Comparison of ENCODE assay signal across 22 cellular contexts in the genomic region with DNA sequence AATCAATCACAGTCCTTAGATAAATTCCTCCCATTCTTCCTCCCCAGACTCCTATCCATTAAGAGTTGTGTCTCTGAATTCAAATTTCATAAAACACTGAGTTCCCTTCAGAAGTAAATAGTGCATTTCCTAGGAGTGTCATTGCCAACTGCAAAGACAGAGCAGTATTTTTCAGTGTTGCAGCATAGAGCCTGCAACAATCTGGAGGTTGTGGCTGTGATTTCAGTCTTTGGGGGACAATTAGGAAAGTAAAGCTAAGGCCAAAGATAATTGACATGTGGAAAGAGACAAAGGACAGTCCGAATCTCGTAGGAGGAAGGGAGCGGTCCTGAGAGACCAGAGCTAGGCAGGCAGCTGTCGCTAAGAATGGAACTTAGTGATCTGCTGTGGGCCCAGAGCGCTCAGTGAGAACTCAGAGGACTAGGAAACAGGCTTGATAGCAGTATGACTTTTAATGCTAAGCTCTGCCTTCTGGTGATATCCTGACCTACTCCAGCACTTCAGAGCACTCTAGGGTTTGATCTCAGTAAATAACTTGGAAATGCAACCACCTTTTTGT. TPM values are rescaled to one million over a fixed set of nuclear protein-coding genes. Genes with fewer than 3 reads are reported as not detected.
DNase-seq lines count a peak whose midpoint lies in the region; ATAC-seq and TF ChIP-seq lines count a peak whose summit lies in the region.
"Had no signal": no experiment of that assay in that cellular context is flagged by ENCODE, and none has a peak within 500 bp of the region (broad histone marks: within the 10 kb centered on the region; RNA-seq: fewer than 3 reads in every experiment).

No MANE protein-coding gene starts in this region.

- H3K4me1 ChIP-seq in fibroblast of lung (ENCODE audit: control insufficient read depth, extremely low read depth, insufficient read depth, low read length) = peaks cover 8% of the 10 kb centered on the region
- peaks cover 8 to 38% (median 29%) of the 10 kb centered on the region in 5 donors for H3K4me1 ChIP-seq in subcutaneous abdominal adipose tissue (ENCODE audit: control insufficient read depth in 5 of 5, insufficient read depth in 5 of 5, low read length in 5 of 5)
- H3K4me1 ChIP-seq: right lobe of liver had no signal

- no peak overlapping the region for H3K4me3 Mint-ChIP-seq in mesothelial cell of epicardium
- H3K4me3 Mint-ChIP-seq in activated T-cell treated with anti-CD3 and anti-CD28 coated beads, Interleukin-2, amount 50 U/mL, for 24 hours = no peak overlapping the region
- H3K4me3 Mint-ChIP-seq: activated B cell treated with CpG ODN at 0.5 μM for 24 hours; brain; CD4-positive, alpha-beta memory T cell; effector memory CD8-positive, alpha-beta T cell; natural killer cell treated with Interleukin-12 subunit alpha and Interleukin-12 subunit beta and Interleukin-15 and Interleukin-18, amount 100 ng/mL, for 72 hours had no signal

- TF ChIP-seq CTCF in fibroblast of lung (conservative IDR thresholded peaks at IDR 0.05 in 1 of 2, IDR thresholded peaks at IDR 0.05 in 1 of 2; ENCODE audit: low read depth in 1 of 2, low read length in 2 of 2) (no peak), mesothelial cell of epicardium (IDR thresholded peaks at IDR 0.05; ENCODE audit: unreplicated experiment) (no peak)

- no peak overlapping the region for H2AFZ ChIP-seq in fibroblast of lung (ENCODE audit: low read length)

- H3K79me2 ChIP-seq in fibroblast of lung (ENCODE audit: control insufficient read depth, insufficient read depth, low read length) = no peaks in the 10 kb centered on the region

- ATAC-seq in HG03378 (IDR thresholded peaks at IDR 0.05; ENCODE audit: unreplicated experiment) = no peak
- ATAC-seq: A549; effector memory CD8-positive, alpha-beta T cell; GM12878; natural killer cell treated with Interleukin-12 subunit alpha and Interleukin-12 subunit beta and Interleukin-15 and Interleukin-18, amount 100 ng/mL, for 72 hours had no signal

- H3K4me2 ChIP-seq in fibroblast of lung (ENCODE audit: extremely low read depth, insufficient read depth, low read length) = no peak overlapping the region
- H3K4me2 ChIP-seq: A549 had no signal

- peaks cover 17% of the 10 kb centered on the region for H3K4me1 Mint-ChIP-seq in mesothelial cell of epicardium
- no peaks in the 10 kb centered on the region for H3K4me1 Mint-ChIP-seq in activated T-cell treated with anti-CD3 and anti-CD28 coated beads, Interleukin-2, amount 50 U/mL, for 24 hours (ENCODE audit: low read depth)

- H3K36me3 Mint-ChIP-seq in mesothelial cell of epicardium = peaks cover 18% of the 10 kb centered on the region
- H3K36me3 Mint-ChIP-seq in activated T-cell treated with anti-CD3 and anti-CD28 coated beads, Interleukin-2, amount 50 U/mL, for 24 hours (ENCODE audit: low read depth) = peaks cover 87% of the 10 kb centered on the region

- DNase-seq in LHCN-M2 (ENCODE audit: low read depth) (peak; percentile 40), fibroblast of lung (ENCODE audit: low read depth in 2 of 2) (no peak), mesothelial cell of epicardium (ENCODE audit: low spot score in 2 of 2, unreplicated experiment in 2 of 2) (no peak), H4 (ENCODE audit: low spot score) (no peak), glomerular visceral epithelial cell (ENCODE audit: extremely low spot score) (no peak)
- no peak for DNase-seq in activated T-cell treated with anti-CD3 and anti-CD28 coated beads, Interleukin-2, amount 50 U/mL, for 24 hours
- DNase-seq: activated B cell treated with CpG ODN at 0.5 μM for 24 hours; activated effector memory CD4-positive, alpha-beta T cell treated with anti-CD3 and anti-CD28 coated beads, Interleukin-2, amount 50 U/mL, for 16 hours; CD4-positive, alpha-beta memory T cell; effector memory CD8-positive, alpha-beta T cell; HCEC 1CT; kidney; NCI-H82; right lobe of liver; stimulated activated CD4-positive, alpha-beta T cell treated with anti-CD3 and anti-CD28 coated beads, Interleukin-4, amount 100 ng/mL, for 24 hours; T-helper 1 cell had no signal

- peak overlapping the region; percentile 39 for H3K9ac ChIP-seq in fibroblast of lung (ENCODE audit: insufficient read depth, low read length)
- peak overlapping the region in 1 of 5 donors; percentile 17 for H3K9ac ChIP-seq in subcutaneous abdominal adipose tissue (ENCODE audit: low read length in 5 of 5)

- H3K4me3 ChIP-seq in fibroblast of lung (replicated peaks in 1 of 4; ENCODE audit: control extremely low read depth in 1 of 4, insufficient read depth in 1 of 4, low read depth in 3 of 4, low read length in 4 of 4) = no peak overlapping the region
- H3K4me3 ChIP-seq in subcutaneous abdominal adipose tissue (ENCODE audit: low read depth in 1 of 5, low read length in 5 of 5) = no peak overlapping the region
- H3K4me3 ChIP-seq: A549, GM12878, right lobe of liver had no signal

- no peaks in the 10 kb centered on the region for H4K20me1 ChIP-seq in fibroblast of lung (ENCODE audit: control insufficient read depth, extremely low read depth, insufficient read depth, low read length)

- H3K27ac ChIP-seq in fibroblast of lung (ENCODE audit: insufficient read depth, low read length) (peak overlapping the region; percentile 56), subcutaneous abdominal adipose tissue (ENCODE audit: low read depth, low read length) (peak overlapping the region; percentile 69)
- H3K27ac ChIP-seq: A549, right lobe of liver had no signal

- no peaks in the 10 kb centered on the region for H3K9me3 ChIP-seq in fibroblast of lung (ENCODE audit: control insufficient read depth, insufficient read depth, low read depth, low read length)
- H3K9me3 ChIP-seq in subcutaneous abdominal adipose tissue (ENCODE audit: control insufficient read depth in 5 of 5, low read length in 5 of 5) = no peaks in the 10 kb centered on the region
- H3K9me3 ChIP-seq: A549, right lobe of liver had no signal

- H3K27me3 Mint-ChIP-seq in mesothelial cell of epicardium (ENCODE audit: low read depth) = no peaks in the 10 kb centered on the region
- H3K27me3 Mint-ChIP-seq in activated T-cell treated with anti-CD3 and anti-CD28 coated beads, Interleukin-2, amount 50 U/mL, for 24 hours = no peaks in the 10 kb centered on the region
- H3K27me3 Mint-ChIP-seq: activated B cell treated with CpG ODN at 0.5 μM for 24 hours; brain; CD4-positive, alpha-beta memory T cell; effector memory CD8-positive, alpha-beta T cell; natural killer cell treated with Interleukin-12 subunit alpha and Interleukin-12 subunit beta and Interleukin-15 and Interleukin-18, amount 100 ng/mL, for 72 hours had no signal

- H3K9me3 Mint-ChIP-seq in mesothelial cell of epicardium = no peaks in the 10 kb centered on the region
- H3K9me3 Mint-ChIP-seq in activated T-cell treated with anti-CD3 and anti-CD28 coated beads, Interleukin-2, amount 50 U/mL, for 24 hours = no peaks in the 10 kb centered on the region
- H3K9me3 Mint-ChIP-seq: activated B cell treated with CpG ODN at 0.5 μM for 24 hours; brain; effector memory CD8-positive, alpha-beta T cell; natural killer cell treated with Interleukin-12 subunit alpha and Interleukin-12 subunit beta and Interleukin-15 and Interleukin-18, amount 100 ng/mL, for 72 hours had no signal

- H3K27me3 ChIP-seq in fibroblast of lung (ENCODE audit: control insufficient read depth, insufficient read depth, low read length) (no peaks in the 10 kb centered on the region), subcutaneous abdominal adipose tissue (ENCODE audit: control insufficient read depth in 5 of 5, insufficient read depth in 4 of 5, low read length in 5 of 5) (peaks cover 0 to 2% (median 0%) of the 10 kb centered on the region in 5 donors)
- H3K27me3 ChIP-seq: right lobe of liver had no signal

- H3K36me3 ChIP-seq in fibroblast of lung (ENCODE audit: control insufficient read depth, insufficient read depth, low read length) (peaks cover 2% of the 10 kb centered on the region), subcutaneous abdominal adipose tissue (ENCODE audit: control insufficient read depth in 5 of 5, insufficient read depth in 5 of 5, low read length in 5 of 5) (peaks cover 8 to 19% (median 12%) of the 10 kb centered on the region in 5 donors)

- peak overlapping the region; percentile 43 for H3K27ac Mint-ChIP-seq in mesothelial cell of epicardium
- no peak overlapping the region for H3K27ac Mint-ChIP-seq in activated T-cell treated with anti-CD3 and anti-CD28 coated beads, Interleukin-2, amount 50 U/mL, for 24 hours
- H3K27ac Mint-ChIP-seq: activated B cell treated with CpG ODN at 0.5 μM for 24 hours; CD4-positive, alpha-beta memory T cell; effector memory CD8-positive, alpha-beta T cell; natural killer cell treated with Interleukin-12 subunit alpha and Interleukin-12 subunit beta and Interleukin-15 and Interleukin-18, amount 100 ng/mL, for 72 hours had no signal

RNA-seq across cellular contexts. Expression of gene PRPF18, which starts 46.2 kb away (rescaled TPM):
- total RNA-seq in LHCN-M2 (2014; rRNA removed) (32.6 and 33.1 TPM in 2 replicates), fibroblast of lung (30.1 and 36.5 TPM in 2 replicates), mesothelial cell of epicardium (18.9 to 19.8 TPM (median 19.0 TPM) in 3 replicates)
- 10.0 TPM for polyA plus RNA-seq in LHCN-M2 (2012)
- polyA plus RNA-seq in fibroblast of lung = 28.6 and 28.8 TPM in 2 replicates
- 18.5 and 20.1 TPM in 2 replicates for polyA plus RNA-seq in fibroblast of lung (2012)
- polyA minus RNA-seq in fibroblast of lung (ENCODE audit: low replicate concordance) = not detected in 2 replicates
- total RNA-seq in H4 (2014; rRNA removed; shearing (Covaris generic)) = 15.1 and 18.1 TPM in 2 replicates
